In the genomic region with DNA sequence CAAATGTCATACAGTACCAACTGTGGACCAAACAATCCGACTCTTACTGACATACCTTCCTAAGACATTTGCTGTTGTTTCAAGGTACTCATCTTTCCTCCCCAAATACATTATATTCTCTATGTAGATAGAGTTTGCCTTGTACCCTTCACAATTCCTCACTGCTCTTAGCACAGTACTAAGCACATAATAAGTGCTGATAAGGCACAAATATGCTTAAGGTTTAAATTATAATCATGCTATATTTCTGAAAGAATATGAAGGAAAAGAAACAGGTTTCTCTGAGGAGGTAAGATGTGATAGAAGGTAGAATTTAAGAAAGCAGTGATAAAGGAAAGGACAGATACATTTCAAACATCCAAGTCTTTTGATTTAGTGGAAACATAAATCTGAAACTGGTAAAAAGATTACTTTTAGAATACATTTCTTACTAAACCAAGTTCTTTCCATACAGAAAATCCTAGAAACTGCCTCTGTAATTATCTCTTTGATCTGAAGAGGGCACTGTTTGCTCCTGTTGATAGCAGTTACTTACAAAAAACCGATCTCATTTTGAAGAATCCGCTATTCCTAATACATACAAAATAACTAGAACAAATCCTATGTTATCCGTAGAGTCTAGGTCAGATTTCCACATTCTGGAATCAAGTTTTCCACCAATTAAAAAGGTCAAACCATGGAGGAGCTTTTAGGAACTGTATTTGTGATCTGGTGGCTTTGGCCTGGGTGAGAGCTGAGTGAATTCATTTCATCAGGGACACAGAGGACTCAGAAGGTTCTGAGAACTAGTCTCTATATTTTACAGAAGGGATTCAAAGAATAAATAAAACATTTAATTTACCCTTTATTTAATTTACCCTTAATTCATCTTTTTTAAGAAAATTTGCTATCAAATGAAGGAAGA, we compare ENCODE assay signal across 8 cellular contexts.
DNase-seq lines count a peak whose midpoint lies in the region; FAIRE-seq and TF ChIP-seq lines count a peak whose summit lies in the region.

No MANE protein-coding gene starts in this region.

- H3K27me3 ChIP-seq in GM23248 (replicated peaks; ENCODE audit: insufficient read depth), result peaks cover 20% of the 10 kb centered on the region
- no peaks in the 10 kb centered on the region for H3K27me3 ChIP-seq in SU-DHL-6 (ENCODE audit: low read length)

- no peak overlapping the region for H3K9ac ChIP-seq in GM23248
- H3K9ac ChIP-seq in SU-DHL-6 (ENCODE audit: low read length), result no peak overlapping the region

- no peaks in the 10 kb centered on the region for H3K36me3 ChIP-seq in GM23248 (ENCODE audit: low read depth)
- no peaks in the 10 kb centered on the region for H3K36me3 ChIP-seq in SU-DHL-6 (ENCODE audit: low read length)

- H3K4me2 ChIP-seq in GM23248 (ENCODE audit: unreplicated experiment) (no peak overlapping the region), SU-DHL-6 (ENCODE audit: low read depth, low read length, poor library complexity, severe bottlenecking) (no peak overlapping the region)

- no peak overlapping the region for H2AFZ ChIP-seq in GM23248
- no peak overlapping the region for H2AFZ ChIP-seq in SU-DHL-6 (ENCODE audit: low read depth, low read length, severe bottlenecking)

- H3K9me2 ChIP-seq in GM23248 (ENCODE audit: insufficient read depth) (no peaks in the 10 kb centered on the region), SU-DHL-6 (replicated peaks; ENCODE audit: insufficient read depth, low read length) (no peaks in the 10 kb centered on the region)

- DNase-seq in AG08395 (ENCODE audit: low spot score), result peak; percentile 9
- peak; percentile 30 for DNase-seq in GM23248
- DNase-seq in RPMI8226, result no peak
- DNase-seq in nucleus accumbens (lab: John Stamatoyannopoulos, UW), result no peak
- no peak for DNase-seq in stimulated activated CD4-positive, alpha-beta T cell treated with anti-CD3 and anti-CD28 coated beads, Interleukin-4, amount 100 ng/mL, for 4 hours
- no peak for DNase-seq in amniotic stem cell (lab: John Stamatoyannopoulos, UW)

- H3K4me1 ChIP-seq in GM23248 (ENCODE audit: insufficient read depth), result no peaks in the 10 kb centered on the region

- H3K79me2 ChIP-seq in GM23248 (ENCODE audit: insufficient read depth), result no peaks in the 10 kb centered on the region
- H3K79me2 ChIP-seq in SU-DHL-6 (ENCODE audit: insufficient read depth, low read length), result no peaks in the 10 kb centered on the region

- H3K9me3 ChIP-seq in GM23248 (ENCODE audit: low read depth) (no peaks in the 10 kb centered on the region), SU-DHL-6 (ENCODE audit: insufficient read depth, low read length) (no peaks in the 10 kb centered on the region)

- in situ Hi-C loops in GM23248 (cut with MboI), result no loop called here

- FAIRE-seq in islet of Langerhans (lab: Jason Lieb, UNC), result peak; percentile 91

- H4K20me1 ChIP-seq in GM23248 (ENCODE audit: insufficient read depth), result no peaks in the 10 kb centered on the region
- no peaks in the 10 kb centered on the region for H4K20me1 ChIP-seq in SU-DHL-6 (ENCODE audit: low read depth, low read length)

- no peak overlapping the region for H3K4me3 ChIP-seq in GM23248
- no peak overlapping the region for H3K4me3 ChIP-seq in SU-DHL-6 (ENCODE audit: insufficient read depth, low read length, poor library complexity, severe bottlenecking)

- no peaks in the 10 kb centered on the region for H3F3A ChIP-seq in GM23248 (ENCODE audit: insufficient read depth)
- peaks cover 10% of the 10 kb centered on the region; the same call in 1 of the 2 replicates for H3F3A ChIP-seq in SU-DHL-6 (ENCODE audit: insufficient read depth)

- WGBS in GM23248 (ENCODE audit: low coverage in 1 of 2, low lambda C conversion rate in 2 of 2, missing lambda C conversion rate in 2 of 2), 2 experiments, result 46 to 47% methylated on average over 4 of the region's 4 CpGs

- H3K27ac ChIP-seq in GM23248 (no peak overlapping the region), SU-DHL-6 (ENCODE audit: low read depth, low read length) (no peak overlapping the region)

- TF ChIP-seq CTCF in SU-DHL-6 (IDR thresholded peaks at IDR 0.05; ENCODE audit: insufficient read depth, low read length, poor library complexity, severe bottlenecking), result peak; percentile 69

Comparison
In these comparisons a context has a peak if more than half of its experiments do, and no peak if none do; other contexts are left out.
1. DNase-seq: peak in AG08395 (single experiment) and GM23248 (single experiment); none in RPMI8226 (single experiment), nucleus accumbens (0 of 56), stimulated activated CD4-positive, alpha-beta T cell treated with anti-CD3 and anti-CD28 coated beads, Interleukin-4, amount 100 ng/mL, for 4 hours (0 of 2) and amniotic stem cell (single experiment).